ENCODE assay signal across 1 cellular context in genomic region chr1:47252795-47253194, GRCh38.
A peak's percentile ranks its signal among the peaks of the same experiment; 100 is the strongest.
TF ChIP-seq lines count a peak whose summit lies in the region.

No MANE protein-coding gene starts in this region.

TF ChIP-seq in K562, 482 proteins besides CTCF, POLR2A, EP300 and RAD21 (continued from another document):
- TF ChIP-seq DEAF1 (CRISPR knock-in tag; IDR thresholded peaks at IDR 0.05) (no peak), FOSL1 (tag; conservative IDR thresholded peaks at IDR 0.05) (peak; percentile 39), RBM25 (IDR thresholded peaks at IDR 0.05; ENCODE audit: low read depth, low read length, severe bottlenecking) (peak; percentile 36), DACH1 (IDR thresholded peaks at IDR 0.05; ENCODE audit: partially characterized antibody) (peak; percentile 26), JUND (IDR thresholded peaks at IDR 0.05; ENCODE audit: borderline replicate concordance, low read depth, low read length) (no peak), JUND (tag; IDR thresholded peaks at IDR 0.05; ENCODE audit: borderline replicate concordance, low read depth, low read length) (0 out of 3 replicates have a peak, but pooled peaks have one; percentile 47), TRIM24 (IDR thresholded peaks at IDR 0.05) (0 out of 4 replicates have a peak, but pooled peaks of 1 of the 2 experiments have one; percentile 4), ZNF140 (CRISPR knock-in tag; IDR thresholded peaks at IDR 0.05) (no peak), PHF20 (IDR thresholded peaks at IDR 0.05; ENCODE audit: partially characterized antibody) (no peak)
